Comparison of ENCODE assay signal across 2 cellular contexts in genomic region chr11:100094121-100094865, GRCh38.
TF ChIP-seq lines count a peak whose summit lies in the region.

No MANE protein-coding gene starts in this region.

TF ChIP-seq in HepG2, 621 proteins besides CTCF, POLR2A, EP300 and RAD21:
- TF ChIP-seq BCLAF1 (IDR thresholded peaks at IDR 0.05), result no peak
- TF ChIP-seq SRSF9 (IDR thresholded peaks at IDR 0.05; ENCODE audit: borderline replicate concordance, insufficient read depth, low read depth, low read length, poor library complexity, severe bottlenecking), result peak; percentile 45

TF ChIP-seq in WTC11, 78 proteins besides CTCF, POLR2A, EP300 and RAD21:
- no peak for TF ChIP-seq ZNF281 (CRISPR knock-in tag; IDR thresholded peaks at IDR 0.05)
TF ChIP-seq in WTC11: peak in this region for 0.
